In the genomic region with DNA sequence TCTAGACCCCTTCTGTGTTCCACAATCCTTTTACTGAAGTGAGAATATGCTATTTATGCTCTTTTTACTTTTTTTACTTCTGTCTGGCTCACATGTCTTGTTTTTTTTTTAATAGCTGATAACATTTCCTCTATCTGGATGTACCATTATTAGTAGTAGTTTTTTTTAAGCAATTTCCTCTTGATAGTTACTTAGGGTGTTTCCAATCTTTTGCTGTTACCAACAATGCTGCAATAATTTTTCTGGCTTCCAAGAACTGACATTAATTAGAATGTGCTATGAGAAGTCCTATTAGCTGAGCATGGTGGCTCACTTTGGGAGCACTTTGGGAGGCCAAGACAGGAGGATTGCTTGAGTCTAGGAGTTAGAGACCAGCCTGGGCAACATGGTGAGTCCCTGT, we compare ENCODE assay signal across 18 cellular contexts. TPM values are rescaled to one million over a fixed set of nuclear protein-coding genes. Genes with fewer than 3 reads are reported as not detected.
A peak's percentile ranks its signal among the peaks of the same experiment; 100 is the strongest.
DNase-seq lines count a peak whose midpoint lies in the region; ATAC-seq and TF ChIP-seq lines count a peak whose summit lies in the region.
"Had no signal": no experiment of that assay in that cellular context is flagged by ENCODE, and none has a peak within 500 bp of the region (broad histone marks: within the 10 kb centered on the region; RNA-seq: fewer than 3 reads in every experiment).

No MANE protein-coding gene starts in this region.

- H3K9ac ChIP-seq in skeletal muscle tissue (ENCODE audit: low read depth in 1 of 3, low read length in 3 of 3) = no peak overlapping the region
- H3K9ac ChIP-seq: parathyroid adenoma had no signal

- H3K4me3 ChIP-seq in left ventricle myocardium inferior = no peak overlapping the region
- H3K4me3 ChIP-seq in skeletal muscle tissue (ENCODE audit: low read length in 3 of 3) = no peak overlapping the region
- H3K4me3 ChIP-seq: adrenal gland, GM23338, K562, uterus had no signal

- peaks cover 16 to 30% of the 10 kb centered on the region in 2 donors for H3K4me1 Mint-ChIP-seq in natural killer cell
- peaks cover 23 to 31% of the 10 kb centered on the region in 2 donors for H3K4me1 Mint-ChIP-seq in natural killer cell treated with Interleukin-12 subunit alpha and Interleukin-12 subunit beta and Interleukin-15 and Interleukin-18, amount 100 ng/mL, for 72 hours (ENCODE audit: low read depth in 2 of 2)

- H3K27ac ChIP-seq in left ventricle myocardium inferior (replicated peaks) = peak overlapping the region; percentile 81
- H3K27ac ChIP-seq in skeletal muscle tissue (ENCODE audit: low read depth, low read length) = peak overlapping the region; percentile 26

- H3K36me3 Mint-ChIP-seq in natural killer cell = no peaks in the 10 kb centered on the region
- H3K36me3 Mint-ChIP-seq in natural killer cell treated with Interleukin-12 subunit alpha and Interleukin-12 subunit beta and Interleukin-15 and Interleukin-18, amount 100 ng/mL, for 72 hours = no peaks in the 10 kb centered on the region

- H3K4me1 ChIP-seq in left ventricle myocardium inferior (peaks cover 51% of the 10 kb centered on the region), skeletal muscle tissue (ENCODE audit: control insufficient read depth in 3 of 3, insufficient read depth in 3 of 3, low read length in 3 of 3) (peaks cover 8 to 19% (median 12%) of the 10 kb centered on the region in 3 donors)
- H3K4me1 ChIP-seq: parathyroid adenoma had no signal

- no peaks in the 10 kb centered on the region for H3K27me3 Mint-ChIP-seq in natural killer cell (ENCODE audit: low read depth in 2 of 2)
- no peaks in the 10 kb centered on the region for H3K27me3 Mint-ChIP-seq in natural killer cell treated with Interleukin-12 subunit alpha and Interleukin-12 subunit beta and Interleukin-15 and Interleukin-18, amount 100 ng/mL, for 72 hours

- intact Hi-C loops in natural killer cell (cut with micrococcal nuclease) (loop anchor here (10.0 kb wide), 1 partner anchor 117 kb away; no protein-coding TSS in a partner anchor), left ventricle myocardium inferior (cut with micrococcal nuclease) (no loop called here)

- H3K9me3 ChIP-seq in left ventricle myocardium inferior (replicated peaks) (no peaks in the 10 kb centered on the region), skeletal muscle tissue (ENCODE audit: control insufficient read depth in 3 of 3, low read length in 3 of 3) (no peaks in the 10 kb centered on the region)
- H3K9me3 ChIP-seq: adrenal gland, uterus had no signal

- no peaks in the 10 kb centered on the region for H3K36me3 ChIP-seq in left ventricle myocardium inferior
- no peaks in the 10 kb centered on the region for H3K36me3 ChIP-seq in skeletal muscle tissue (ENCODE audit: control insufficient read depth in 3 of 3, insufficient read depth in 3 of 3, low read length in 3 of 3)
- H3K36me3 ChIP-seq: adrenal gland, uterus had no signal

- DNase-seq in natural killer cell = no peak
- DNase-seq in natural killer cell treated with Interleukin-12 subunit alpha and Interleukin-12 subunit beta and Interleukin-15 and Interleukin-18, amount 100 ng/mL, for 72 hours (ENCODE audit: low spot score) = no peak
- DNase-seq in left ventricle myocardium inferior = no peak
- no peak for DNase-seq in D341Med (ENCODE audit: low spot score)
- DNase-seq in activated CD8-positive, alpha-beta memory T cell treated with anti-CD3 and anti-CD28 coated beads for 24 hours = no peak
- DNase-seq: activated CD4-positive, alpha-beta T cell treated with anti-CD3 and anti-CD28 coated beads for 4 hours; activated gamma-delta T cell; GDM1; mesenchymal stem cell; stimulated activated naive CD8-positive, alpha-beta T cell treated with anti-CD3 and anti-CD28 coated beads, Interleukin-15, Interleukin-2, amounts not matched to agents 100 U/mL and 50 U/mL, for 24 hours had no signal

- ATAC-seq in natural killer cell = no peak
- no peak for ATAC-seq in natural killer cell treated with Interleukin-12 subunit alpha and Interleukin-12 subunit beta and Interleukin-15 and Interleukin-18, amount 100 ng/mL, for 72 hours
- ATAC-seq in GM21515 (IDR thresholded peaks at IDR 0.05; ENCODE audit: unreplicated experiment) = no peak
- ATAC-seq in HG03342 (IDR thresholded peaks at IDR 0.05; ENCODE audit: unreplicated experiment) = no peak
- ATAC-seq: K562; stimulated activated naive CD8-positive, alpha-beta T cell treated with anti-CD3 and anti-CD28 coated beads, Interleukin-15, Interleukin-2, amounts not matched to agents 100 U/mL and 50 U/mL, for 24 hours had no signal

- peak overlapping the region; percentile 8 to 23 for H3K27ac Mint-ChIP-seq in natural killer cell
- no peak overlapping the region for H3K27ac Mint-ChIP-seq in natural killer cell treated with Interleukin-12 subunit alpha and Interleukin-12 subunit beta and Interleukin-15 and Interleukin-18, amount 100 ng/mL, for 72 hours
- H3K27ac Mint-ChIP-seq: GM23338 had no signal

- no peak for TF ChIP-seq CTCF in natural killer cell (IDR thresholded peaks at IDR 0.05)
- TF ChIP-seq CTCF in left ventricle myocardium inferior (IDR thresholded peaks at IDR 0.05; ENCODE audit: borderline replicate concordance) = no peak

- H3K4me3 Mint-ChIP-seq in natural killer cell = no peak overlapping the region
- no peak overlapping the region for H3K4me3 Mint-ChIP-seq in natural killer cell treated with Interleukin-12 subunit alpha and Interleukin-12 subunit beta and Interleukin-15 and Interleukin-18, amount 100 ng/mL, for 72 hours
- H3K4me3 Mint-ChIP-seq: GM23338 had no signal

- no peaks in the 10 kb centered on the region for H3K9me3 Mint-ChIP-seq in natural killer cell
- H3K9me3 Mint-ChIP-seq in natural killer cell treated with Interleukin-12 subunit alpha and Interleukin-12 subunit beta and Interleukin-15 and Interleukin-18, amount 100 ng/mL, for 72 hours = no peaks in the 10 kb centered on the region
- H3K9me3 Mint-ChIP-seq: GM23338 had no signal

- H3K27me3 ChIP-seq in left ventricle myocardium inferior (ENCODE audit: low read depth) = no peaks in the 10 kb centered on the region
- H3K27me3 ChIP-seq in skeletal muscle tissue (ENCODE audit: control insufficient read depth in 3 of 3, insufficient read depth in 3 of 3, low read length in 3 of 3) = no peaks in the 10 kb centered on the region
- H3K27me3 ChIP-seq: adrenal gland, uterus had no signal

RNA-seq across cellular contexts. Expression of a gene that starts 32.0 kb away (rescaled TPM):
- 10 to 100 TPM; 46.4 to 63.1 (median 59.2) TPM for total RNA-seq in natural killer cell
- total RNA-seq in natural killer cell treated with Interleukin-12 subunit alpha and Interleukin-12 subunit beta and Interleukin-15 and Interleukin-18, amount 100 ng/mL, for 72 hours = 100 to 1,000 TPM; 122 to 236 TPM
- 9.5 TPM for total RNA-seq in left ventricle myocardium inferior
- 25.6 TPM for total RNA-seq in skeletal muscle tissue

Comparison
In these comparisons a context has a peak if more than half of its experiments do, and no peak if none do; other contexts are left out.
1. H3K27ac Mint-ChIP-seq: peak in natural killer cell (2 of 2); none in natural killer cell treated with Interleukin-12 subunit alpha and Interleukin-12 subunit beta and Interleukin-15 and Interleukin-18, amount 100 ng/mL, for 72 hours (0 of 2).